In genomic region chr5:150293091-150293941, GRCh38 we compare ENCODE assay signal across 23 cellular contexts. TPM values are rescaled to one million over a fixed set of nuclear protein-coding genes. Genes with fewer than 3 reads are reported as not detected.
A peak's percentile ranks its signal among the peaks of the same experiment; 100 is the strongest.
DNase-seq lines count a peak whose midpoint lies in the region; ATAC-seq and TF ChIP-seq lines count a peak whose summit lies in the region.
"Had no signal": no experiment of that assay in that cellular context is flagged by ENCODE, and none has a peak within 500 bp of the region (broad histone marks: within the 10 kb centered on the region; RNA-seq: fewer than 3 reads in every experiment).

No MANE protein-coding gene starts in this region.

- H3K4me1 ChIP-seq in BE2C = peaks cover 17% of the 10 kb centered on the region
- peaks cover 45% of the 10 kb centered on the region for H3K4me1 ChIP-seq in suprapubic skin

- H3K27me3 ChIP-seq in BE2C (no peaks in the 10 kb centered on the region), suprapubic skin (no peaks in the 10 kb centered on the region)

- H3K4me1 Mint-ChIP-seq in T-cell = no peaks in the 10 kb centered on the region

- H3K36me3 Mint-ChIP-seq in T-cell = no peaks in the 10 kb centered on the region
- H3K36me3 Mint-ChIP-seq: activated naive CD8-positive, alpha-beta T cell; IgD-negative memory B cell had no signal

- no peak for TF ChIP-seq EP300 in suprapubic skin (IDR thresholded peaks at IDR 0.05)

- WGBS in suprapubic skin = 44% methylated on average over 8 of the region's 19 CpGs

- no peak overlapping the region for H3K4me3 Mint-ChIP-seq in T-cell
- H3K4me3 Mint-ChIP-seq: activated naive CD8-positive, alpha-beta T cell; activated T-helper 1 cell treated with anti-CD3 and anti-CD28 coated beads, Interleukin-12 subunit alpha, Interleukin-12 subunit beta, Interleukin-2, Interleukin-4 antibody, amounts not matched to agents 30 ng/mL and 10 ng/mL and 1 ng/mL, durations not matched to agents 14 hours and 24 hours and 36 hours; IgD-negative memory B cell; nephron progenitor cell; T-helper 2 cell treated with Interferon-gamma antibody and Interleukin-4, amounts not matched to agents 5 μg/mL and 100 μg/mL, for 36 hours had no signal

- H3K9me3 Mint-ChIP-seq in T-cell = no peaks in the 10 kb centered on the region
- H3K9me3 Mint-ChIP-seq: activated T-helper 1 cell treated with anti-CD3 and anti-CD28 coated beads, Interleukin-12 subunit alpha, Interleukin-12 subunit beta, Interleukin-2, Interleukin-4 antibody, amounts not matched to agents 30 ng/mL and 10 ng/mL and 1 ng/mL, durations not matched to agents 14 hours and 24 hours and 36 hours; IgD-negative memory B cell; nephron progenitor cell; T-helper 2 cell treated with Interferon-gamma antibody and Interleukin-4, amounts not matched to agents 5 μg/mL and 100 μg/mL, for 36 hours had no signal

- CTCF ChIA-PET in T-cell (lab: Charles Lee) = no interaction called here

- 0 out of 2 replicates have a peak, but pooled peaks have one; percentile 7 for TF ChIP-seq CTCF in BE2C (IDR thresholded peaks at IDR 0.05; ENCODE audit: low read depth, low read length)
- TF ChIP-seq CTCF in suprapubic skin (IDR thresholded peaks at IDR 0.05) = no peak

- ATAC-seq in left lobe of liver = peak; percentile 22
- no peak for ATAC-seq in HG03432 (IDR thresholded peaks at IDR 0.05; ENCODE audit: unreplicated experiment)
- ATAC-seq in HG02885 (IDR thresholded peaks at IDR 0.05; ENCODE audit: poor library complexity, unreplicated experiment) = no peak
- no peak for ATAC-seq in T-cell (replicated peaks in 1 of 4)

- no peaks in the 10 kb centered on the region for H3K9me3 ChIP-seq in BE2C
- no peaks in the 10 kb centered on the region for H3K9me3 ChIP-seq in suprapubic skin

- POLR2A ChIA-PET in T-cell (lab: Charles Lee) = no interaction called here

- H3K36me3 ChIP-seq in BE2C = no peaks in the 10 kb centered on the region
- no peaks in the 10 kb centered on the region for H3K36me3 ChIP-seq in suprapubic skin

- peak; percentile 49 for DNase-seq in BE2C
- peak; percentile 33 for DNase-seq in NCI-H1436 treated with DMSO at 0.1 percent for 48 hours (lab: John Stamatoyannopoulos, UW)
- DNase-seq in left lobe of liver (ENCODE audit: low spot score) = no peak
- no peak for DNase-seq in suprapubic skin (ENCODE audit: low spot score in 2 of 2)
- no peak for DNase-seq in T-cell
- DNase-seq: DMS153, foreskin fibroblast, GDM1, hippocampal formation, midbrain, NCI-H2081 treated with DMSO at 0.1 percent for 48 hours, nephron progenitor cell, SHP77 treated with DMSO at 0.1 percent for 48 hours had no signal

- H3K27me3 Mint-ChIP-seq in T-cell = peaks cover 4 to 11% of the 10 kb centered on the region in 2 donors
- H3K27me3 Mint-ChIP-seq: activated naive CD8-positive, alpha-beta T cell had no signal

- no peak overlapping the region for H3K4me3 ChIP-seq in BE2C (ENCODE audit: low read depth, low read length)
- H3K4me3 ChIP-seq in suprapubic skin = no peak overlapping the region

- H3K27ac ChIP-seq in angular gyrus (ENCODE audit: low read depth, low read length) = peak overlapping the region; percentile 86
- no peak overlapping the region for H3K27ac ChIP-seq in suprapubic skin

- no peak for TF ChIP-seq POLR2A in suprapubic skin (IDR thresholded peaks at IDR 0.05)

- no peak overlapping the region for H3K27ac Mint-ChIP-seq in T-cell
- H3K27ac Mint-ChIP-seq: activated naive CD8-positive, alpha-beta T cell; activated T-helper 1 cell treated with anti-CD3 and anti-CD28 coated beads, Interleukin-12 subunit alpha, Interleukin-12 subunit beta, Interleukin-2, Interleukin-4 antibody, amounts not matched to agents 30 ng/mL and 10 ng/mL and 1 ng/mL, durations not matched to agents 14 hours and 24 hours and 36 hours; IgD-negative memory B cell; nephron progenitor cell; T-helper 2 cell treated with Interferon-gamma antibody and Interleukin-4, amounts not matched to agents 5 μg/mL and 100 μg/mL, for 36 hours had no signal

RNA-seq across cellular contexts. Expression of gene CAMK2A, which starts 3.7 kb away (rescaled TPM):
- polyA plus RNA-seq in BE2C (2012; ENCODE audit: insufficient read depth, insufficient read length, low read depth) = 6.2 TPM
- total RNA-seq in left lobe of liver (not detected), suprapubic skin (under 1 TPM in 2 of 4 donors, not detected in 2; 0.26 to 0.64 TPM), T-cell (not detected)
- total RNA-seq: activated T-helper 1 cell treated with anti-CD3 and anti-CD28 coated beads, Interleukin-12 subunit alpha, Interleukin-12 subunit beta, Interleukin-2, Interleukin-4 antibody, amounts not matched to agents 30 ng/mL and 10 ng/mL and 1 ng/mL, durations not matched to agents 14 hours and 24 hours and 36 hours; endothelial cell of umbilical vein; NCI-H460 had no signal
- polyA plus RNA-seq: endothelial cell of umbilical vein, IgD-negative memory B cell had no signal

RNA-seq across cellular contexts. Expression of gene ARSI, which starts 9.4 kb away (rescaled TPM):
- polyA plus RNA-seq in BE2C (2012; ENCODE audit: insufficient read depth, insufficient read length, low read depth) = not detected
- total RNA-seq in left lobe of liver = 0.43 TPM
- 1 to 10 TPM; 2.7 to 5.4 (median 3.9) TPM for total RNA-seq in suprapubic skin
- total RNA-seq in T-cell = under 1 TPM in 1 of 5 donors, not detected in 4; 0.09 TPM
- total RNA-seq: activated T-helper 1 cell treated with anti-CD3 and anti-CD28 coated beads, Interleukin-12 subunit alpha, Interleukin-12 subunit beta, Interleukin-2, Interleukin-4 antibody, amounts not matched to agents 30 ng/mL and 10 ng/mL and 1 ng/mL, durations not matched to agents 14 hours and 24 hours and 36 hours; H4 had no signal
- polyA plus RNA-seq: IgD-negative memory B cell had no signal

Comparison
In these comparisons a context has a peak if more than half of its experiments do, and no peak if none do; other contexts are left out.
1. DNase-seq: peak in BE2C (single experiment) and NCI-H1436 treated with DMSO at 0.1 percent for 48 hours (single experiment); none in left lobe of liver (single experiment), suprapubic skin (0 of 2) and T-cell (0 of 34).